Comparison of ENCODE assay signal across 8 cellular contexts in the genomic region with DNA sequence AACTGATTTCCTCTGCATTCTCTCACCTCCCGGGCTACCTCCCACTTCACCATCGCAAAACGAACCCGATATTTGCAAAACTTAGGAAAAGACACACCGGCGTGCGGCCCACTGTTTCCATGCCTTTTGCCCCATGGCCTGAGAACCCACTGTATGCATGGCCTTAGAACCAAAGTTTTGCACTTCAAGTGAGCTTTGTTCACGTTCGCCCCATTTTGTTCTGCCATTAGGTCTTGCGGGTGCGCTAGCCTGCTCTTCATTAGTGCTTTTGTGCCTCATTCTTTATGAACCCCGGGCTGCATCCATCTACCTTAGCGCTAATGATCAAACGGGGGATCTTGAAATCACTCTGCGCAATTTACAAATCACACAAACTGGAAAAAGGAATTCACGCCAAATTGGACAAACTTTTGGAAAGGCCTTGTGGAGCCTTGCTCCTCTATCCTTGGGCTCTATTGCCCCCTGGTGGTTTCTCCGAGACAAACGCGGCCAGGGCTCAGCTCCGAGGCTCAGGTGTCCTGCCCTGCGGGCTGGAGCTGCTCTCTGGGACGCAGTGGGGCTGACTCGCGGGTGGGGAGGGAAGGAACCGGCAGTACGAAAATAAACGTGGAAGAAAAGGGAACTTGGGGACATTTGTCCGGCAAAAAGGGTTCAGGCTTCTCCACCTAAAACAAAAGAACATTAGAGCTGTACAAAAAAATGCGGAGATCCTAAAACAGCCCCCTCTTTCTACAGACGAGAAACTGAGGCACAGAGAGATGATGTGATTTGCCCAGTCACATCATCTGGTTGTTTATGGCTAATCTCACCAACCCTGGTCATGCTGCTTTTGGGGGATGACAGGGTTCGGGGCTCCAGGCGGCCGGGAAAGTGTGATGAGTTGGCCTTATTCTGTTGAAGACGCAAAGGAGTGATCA.
A peak's percentile ranks its signal among the peaks of the same experiment; 100 is the strongest.
DNase-seq lines count a peak whose midpoint lies in the region; ATAC-seq, FAIRE-seq and TF ChIP-seq lines count a peak whose summit lies in the region.

No MANE protein-coding gene starts in this region.

- H2AFZ ChIP-seq in endothelial cell of umbilical vein (ENCODE audit: low read depth, low read length) = peak overlapping the region; percentile 81

- intact Hi-C loops in activated CD8-positive, alpha-beta T cell treated with anti-CD3 and anti-CD28 coated beads for 36 hours (cut with micrococcal nuclease) = loop anchor here (5.0 kb wide), 2 partner anchors 284 to 459 kb away; no protein-coding TSS in a partner anchor
- intact Hi-C loops in endothelial cell of umbilical vein (cut with micrococcal nuclease) = loop anchor here (1.0 to 5.0 kb wide), 4 partner anchors 129 to 592 kb away; no protein-coding TSS in a partner anchor

- peak; percentile 58 for ATAC-seq in HG03354 (IDR thresholded peaks at IDR 0.05; ENCODE audit: poor library complexity, severe bottlenecking, unreplicated experiment)
- peak; percentile 50 for ATAC-seq in activated CD8-positive, alpha-beta T cell treated with anti-CD3 and anti-CD28 coated beads for 36 hours
- no peak for ATAC-seq in stimulated activated memory B cell treated with anti-CD40 and anti-IgM and Interleukin-4, amounts not matched to agents 10 μg/mL and 1 μg/mL and 100 μg/mL, for 72 hours

- no peak overlapping the region for H3K4me3 ChIP-seq in endothelial cell of umbilical vein (replicated peaks in 1 of 3; ENCODE audit: insufficient read depth in 1 of 3, low read depth in 1 of 3, low read length in 3 of 3)

- peaks cover 15% of the 10 kb centered on the region for H3K4me1 Mint-ChIP-seq in activated CD8-positive, alpha-beta T cell treated with anti-CD3 and anti-CD28 coated beads for 36 hours (ENCODE audit: low read depth)
- peaks cover 8% of the 10 kb centered on the region for H3K4me1 Mint-ChIP-seq in stimulated activated memory B cell treated with anti-CD40 and anti-IgM and Interleukin-4, amounts not matched to agents 10 μg/mL and 1 μg/mL and 100 μg/mL, for 72 hours

- H3K9me3 ChIP-seq in endothelial cell of umbilical vein (replicated peaks; ENCODE audit: control insufficient read depth, insufficient read depth, low read length) = no peaks in the 10 kb centered on the region

- peak; percentile 88 for FAIRE-seq in endothelial cell of umbilical vein (lab: Jason Lieb, UNC)

- no peaks in the 10 kb centered on the region for H3K36me3 ChIP-seq in endothelial cell of umbilical vein (ENCODE audit: control insufficient read depth in 2 of 2, extremely low read depth in 1 of 2, insufficient read depth in 2 of 2, low read length in 2 of 2)

- peak overlapping the region; percentile 56 for H3K4me3 Mint-ChIP-seq in activated CD8-positive, alpha-beta T cell treated with anti-CD3 and anti-CD28 coated beads for 36 hours
- peak overlapping the region; percentile 68 for H3K4me3 Mint-ChIP-seq in stimulated activated memory B cell treated with anti-CD40 and anti-IgM and Interleukin-4, amounts not matched to agents 10 μg/mL and 1 μg/mL and 100 μg/mL, for 72 hours

- POLR2A ChIA-PET in activated CD8-positive, alpha-beta T cell treated with anti-CD3 and anti-CD28 coated beads for 36 hours (lab: Charles Lee) = no interaction called here
- POLR2A ChIA-PET in endothelial cell of umbilical vein (lab: Charles Lee) = no interaction called here

- no peaks in the 10 kb centered on the region for H3K79me2 ChIP-seq in endothelial cell of umbilical vein (ENCODE audit: control insufficient read depth, insufficient read depth, low read length)

- peak overlapping the region; percentile 21 for H3K4me2 ChIP-seq in endothelial cell of umbilical vein (ENCODE audit: insufficient read depth, low read length)

- H3K27ac Mint-ChIP-seq in activated CD8-positive, alpha-beta T cell treated with anti-CD3 and anti-CD28 coated beads for 36 hours = peak overlapping the region; percentile 31
- H3K27ac Mint-ChIP-seq in stimulated activated memory B cell treated with anti-CD40 and anti-IgM and Interleukin-4, amounts not matched to agents 10 μg/mL and 1 μg/mL and 100 μg/mL, for 72 hours = peak overlapping the region; percentile 38

- no peaks in the 10 kb centered on the region for H4K20me1 ChIP-seq in endothelial cell of umbilical vein (replicated peaks; ENCODE audit: control insufficient read depth, extremely low read depth, insufficient read depth, low read length)

- peak; percentile 84 for TF ChIP-seq CTCF in activated CD8-positive, alpha-beta T cell treated with anti-CD3 and anti-CD28 coated beads for 36 hours (IDR thresholded peaks at IDR 0.05)
- peak; percentile 77 to 87 for TF ChIP-seq CTCF in endothelial cell of umbilical vein (IDR thresholded peaks at IDR 0.05; ENCODE audit: extremely low read depth in 1 of 2, insufficient read depth in 1 of 2, low read depth in 1 of 2, low read length in 2 of 2)

- H3K27me3 Mint-ChIP-seq in activated CD8-positive, alpha-beta T cell treated with anti-CD3 and anti-CD28 coated beads for 36 hours = peaks cover 56% of the 10 kb centered on the region
- H3K27me3 Mint-ChIP-seq in stimulated activated memory B cell treated with anti-CD40 and anti-IgM and Interleukin-4, amounts not matched to agents 10 μg/mL and 1 μg/mL and 100 μg/mL, for 72 hours = peaks cover 47% of the 10 kb centered on the region

- no peak overlapping the region for H3K27ac ChIP-seq in endothelial cell of umbilical vein (ENCODE audit: insufficient read depth, low read depth, low read length)

- H3K9me3 Mint-ChIP-seq in activated CD8-positive, alpha-beta T cell treated with anti-CD3 and anti-CD28 coated beads for 36 hours = no peaks in the 10 kb centered on the region
- no peaks in the 10 kb centered on the region for H3K9me3 Mint-ChIP-seq in stimulated activated memory B cell treated with anti-CD40 and anti-IgM and Interleukin-4, amounts not matched to agents 10 μg/mL and 1 μg/mL and 100 μg/mL, for 72 hours

- H3K27me3 ChIP-seq in endothelial cell of umbilical vein (ENCODE audit: control insufficient read depth in 2 of 2, insufficient read depth in 2 of 2, low read length in 2 of 2) = peaks cover 9 to 11% of the 10 kb centered on the region in 2 experiments

- H3K9ac ChIP-seq in endothelial cell of umbilical vein (replicated peaks; ENCODE audit: extremely low read depth, insufficient read depth, low read length) = no peak overlapping the region

- CTCF ChIA-PET in activated CD8-positive, alpha-beta T cell treated with anti-CD3 and anti-CD28 coated beads for 36 hours (lab: Charles Lee) = interaction anchor here (0.7 to 3.4 kb wide), 24 partner anchors 9 to 594 kb away, joined by 3 to 29 read pairs (median 4); no protein-coding TSS in a partner anchor
- CTCF ChIA-PET in endothelial cell of umbilical vein (lab: Charles Lee) = interaction anchor here (0.8 to 2.5 kb wide), 20 partner anchors 9 to 1309 kb away, joined by 3 to 27 read pairs (median 4); no protein-coding TSS in a partner anchor

- peaks cover 30% of the 10 kb centered on the region for H3K4me1 ChIP-seq in endothelial cell of umbilical vein (ENCODE audit: control insufficient read depth, extremely low read depth, insufficient read depth, low read length)

- peak; percentile 41 to 56 for DNase-seq in activated CD4-positive, alpha-beta T cell treated with anti-CD3 and anti-CD28 coated beads for 24 hours (ENCODE audit: low read depth in 2 of 2)
- DNase-seq in activated CD4-positive, alpha-beta T cell treated with anti-CD3 and anti-CD28 coated beads for 1 hour = no peak
- peak; percentile 88 for DNase-seq in NCI-H69 (lab: John Stamatoyannopoulos, UW)
- peak; percentile 76 for DNase-seq in activated CD8-positive, alpha-beta T cell treated with anti-CD3 and anti-CD28 coated beads for 36 hours
- peak; percentile 79 for DNase-seq in endothelial cell of umbilical vein (ENCODE audit: low read depth, low spot score)
- DNase-seq in mesenteric fat pad (ENCODE audit: low spot score) = peak; percentile 94

- no TSS peak for BruUV-seq in endothelial cell of umbilical vein (replicated peaks; lab: Mats Ljungman, UMichigan)

- TF ChIP-seq POLR2A in endothelial cell of umbilical vein (IDR thresholded peaks at IDR 0.05; ENCODE audit: low read depth, low read length) = no peak

- no peaks in the 10 kb centered on the region for H3K9me1 ChIP-seq in endothelial cell of umbilical vein (replicated peaks; ENCODE audit: control insufficient read depth, extremely low read depth, insufficient read depth, low read length)

- dilution Hi-C loops in endothelial cell of umbilical vein (cut with MboI; ENCODE audit: extremely low pct_ligation_motif_present, low sequenced_read_pairs) = no loop called here

- no peaks in the 10 kb centered on the region for H3K36me3 Mint-ChIP-seq in activated CD8-positive, alpha-beta T cell treated with anti-CD3 and anti-CD28 coated beads for 36 hours (ENCODE audit: low read depth)
- no peaks in the 10 kb centered on the region for H3K36me3 Mint-ChIP-seq in stimulated activated memory B cell treated with anti-CD40 and anti-IgM and Interleukin-4, amounts not matched to agents 10 μg/mL and 1 μg/mL and 100 μg/mL, for 72 hours

TF ChIP-seq in endothelial cell of umbilical vein, 7 proteins besides CTCF, POLR2A, EP300 and RAD21:
- TF ChIP-seq POLR2AphosphoS5 (IDR thresholded peaks at IDR 0.05; ENCODE audit: insufficient read depth, low read depth, low read length) (no peak), FOS (IDR thresholded peaks at IDR 0.05; ENCODE audit: borderline replicate concordance, insufficient read depth, low read length) (no peak), GATA2 (IDR thresholded peaks at IDR 0.05; ENCODE audit: insufficient read depth, insufficient read length, low read depth, low read length) (no peak), MAX (IDR thresholded peaks at IDR 0.05; ENCODE audit: insufficient read depth, insufficient read length) (no peak), EZH2 (IDR thresholded peaks at IDR 0.05; ENCODE audit: borderline replicate concordance, low read depth, low read length, severe bottlenecking) (no peak), JUN (IDR thresholded peaks at IDR 0.05; ENCODE audit: borderline replicate concordance, insufficient read depth, insufficient read length, low read depth) (no peak), MYC (IDR thresholded peaks at IDR 0.05; ENCODE audit: low read depth, low read length) (no peak)
